12 cellular contexts compared by ENCODE assay signal in the genomic region with DNA sequence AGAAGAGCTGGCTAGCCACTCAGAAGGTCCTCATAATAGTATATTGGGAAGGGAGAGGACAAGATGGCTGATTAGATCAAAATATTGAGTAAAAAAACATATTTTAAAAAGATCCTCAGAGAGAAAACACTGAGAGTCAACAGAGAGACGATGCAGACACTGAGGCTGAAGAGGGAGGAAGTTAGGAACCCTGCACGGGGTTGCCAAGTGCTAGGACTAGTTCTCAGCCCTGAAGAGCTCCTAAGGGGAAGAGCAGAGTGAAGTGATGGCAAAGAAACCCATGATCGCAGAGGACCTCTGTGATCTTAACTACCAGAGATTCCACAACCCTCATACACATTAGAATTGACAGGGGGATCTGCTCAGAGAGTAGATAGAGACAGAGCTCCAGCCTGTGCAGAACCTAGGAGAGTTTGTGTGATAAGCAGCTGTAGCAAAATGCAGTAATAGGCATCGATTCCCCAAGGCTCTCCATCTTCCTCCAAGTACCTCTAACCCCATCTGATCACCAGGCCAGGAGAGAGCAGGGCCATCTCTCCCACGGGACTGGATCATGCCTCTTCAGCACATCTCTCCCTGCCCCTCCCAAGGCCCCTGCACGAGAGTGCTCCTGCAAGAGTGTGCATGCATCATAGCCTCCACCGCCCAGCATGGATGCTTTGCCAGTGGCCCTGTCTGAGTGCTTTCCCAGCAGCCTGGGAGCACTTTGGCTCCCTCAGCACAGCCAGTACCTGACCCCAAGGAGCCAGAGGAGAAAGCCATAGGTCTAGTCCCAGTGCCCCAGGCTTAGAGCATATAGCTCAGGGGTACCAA. TPM values are rescaled to one million over a fixed set of nuclear protein-coding genes. Genes with fewer than 3 reads are reported as not detected.
DNase-seq lines count a peak whose midpoint lies in the region; ATAC-seq, FAIRE-seq and TF ChIP-seq lines count a peak whose summit lies in the region.
"Had no signal": no experiment of that assay in that cellular context is flagged by ENCODE, and none has a peak within 500 bp of the region (broad histone marks: within the 10 kb centered on the region; RNA-seq: fewer than 3 reads in every experiment).

No MANE protein-coding gene starts in this region.

- DNase-seq in activated T-helper 2 cell treated with anti-CD3 and anti-CD28 coated beads, Interferon-gamma antibody, Interleukin-2, Interleukin-4, amounts not matched to agents 10 μg/mL and 5 μg/mL and 100 μg/mL, durations not matched to agents 14 hours and 24 hours and 36 hours (ENCODE audit: low spot score): no peak
- no peak for DNase-seq in HFFc6
- DNase-seq in mesendoderm: no peak
- DNase-seq in frontal cortex (ENCODE audit: low spot score in 2 of 2): no peak
- DNase-seq: mesenchymal stem cell, RPMI8226 had no signal

- H3K4me1 ChIP-seq in mesendoderm (ENCODE audit: control insufficient read depth, low read depth, low read length): no peaks in the 10 kb centered on the region
- H3K4me1 ChIP-seq: gastroesophageal sphincter had no signal

- H4K5ac ChIP-seq in mesendoderm (ENCODE audit: low read length): no peak overlapping the region

- no peak for FAIRE-seq in frontal cortex (lab: Jason Lieb, UNC)

- H3K36me3 Mint-ChIP-seq in activated naive CD8-positive, alpha-beta T cell: no peaks in the 10 kb centered on the region
- H3K36me3 Mint-ChIP-seq in activated T-helper 2 cell treated with anti-CD3 and anti-CD28 coated beads, Interferon-gamma antibody, Interleukin-2, Interleukin-4, amounts not matched to agents 10 μg/mL and 5 μg/mL and 100 μg/mL, durations not matched to agents 14 hours and 24 hours and 36 hours (ENCODE audit: low read depth): no peaks in the 10 kb centered on the region
- no peaks in the 10 kb centered on the region for H3K36me3 Mint-ChIP-seq in HFFc6 (ENCODE audit: low read depth)

- no peak overlapping the region for H2AK5ac ChIP-seq in mesendoderm (ENCODE audit: low read length)

- peak overlapping the region; percentile 46 for H3K4me3 Mint-ChIP-seq in activated naive CD8-positive, alpha-beta T cell
- no peak overlapping the region for H3K4me3 Mint-ChIP-seq in activated T-helper 2 cell treated with anti-CD3 and anti-CD28 coated beads, Interferon-gamma antibody, Interleukin-2, Interleukin-4, amounts not matched to agents 10 μg/mL and 5 μg/mL and 100 μg/mL, durations not matched to agents 14 hours and 24 hours and 36 hours (ENCODE audit: low read depth)
- no peak overlapping the region for H3K4me3 Mint-ChIP-seq in HFFc6

- H3K79me2 ChIP-seq in mesendoderm (ENCODE audit: control insufficient read depth, insufficient read depth, low read length): no peaks in the 10 kb centered on the region

- H3K18ac ChIP-seq in mesendoderm (ENCODE audit: low read length): no peak overlapping the region

- no peak overlapping the region for H3K4me3 ChIP-seq in mesendoderm (ENCODE audit: low read length)
- H3K4me3 ChIP-seq: gastroesophageal sphincter had no signal

- H3K27ac Mint-ChIP-seq in activated naive CD8-positive, alpha-beta T cell: no peak overlapping the region
- no peak overlapping the region for H3K27ac Mint-ChIP-seq in activated T-helper 2 cell treated with anti-CD3 and anti-CD28 coated beads, Interferon-gamma antibody, Interleukin-2, Interleukin-4, amounts not matched to agents 10 μg/mL and 5 μg/mL and 100 μg/mL, durations not matched to agents 14 hours and 24 hours and 36 hours
- no peak overlapping the region for H3K27ac Mint-ChIP-seq in HFFc6

- H2BK15ac ChIP-seq in mesendoderm (replicated peaks; ENCODE audit: low read depth): no peak overlapping the region

- no peaks in the 10 kb centered on the region for H3K36me3 ChIP-seq in mesendoderm (ENCODE audit: control insufficient read depth, insufficient read depth, low read length)
- H3K36me3 ChIP-seq: gastroesophageal sphincter had no signal

- H3K4me2 ChIP-seq in mesendoderm (ENCODE audit: low read length): no peak overlapping the region

- H3K9ac ChIP-seq in mesendoderm (ENCODE audit: low read length): no peak overlapping the region

- WGBS in mesendoderm (ENCODE audit: extremely low coverage, insufficient coverage, low lambda C conversion rate): no CpG with 5 or more reads among the region's 7 CpGs

- ATAC-seq in GM18502 (IDR thresholded peaks at IDR 0.05; ENCODE audit: poor library complexity, unreplicated experiment) (peak; percentile 27), GM19452 (IDR thresholded peaks at IDR 0.05; ENCODE audit: unreplicated experiment) (peak; percentile 31), HG03064 (IDR thresholded peaks at IDR 0.05; ENCODE audit: low read depth, unreplicated experiment) (peak; percentile 32)
- ATAC-seq: gastroesophageal sphincter had no signal

- no peak overlapping the region for H3K23ac ChIP-seq in mesendoderm (ENCODE audit: low read length)

- no peak overlapping the region for H2BK120ac ChIP-seq in mesendoderm (ENCODE audit: low read depth, low read length)

- intact Hi-C loops in activated T-helper 2 cell treated with anti-CD3 and anti-CD28 coated beads, Interferon-gamma antibody, Interleukin-2, Interleukin-4, amounts not matched to agents 10 μg/mL and 5 μg/mL and 100 μg/mL, durations not matched to agents 14 hours and 24 hours and 36 hours (cut with micrococcal nuclease): no loop called here

- no peak overlapping the region for H3K27ac ChIP-seq in mesendoderm (ENCODE audit: low read depth, low read length)
- H3K27ac ChIP-seq: gastroesophageal sphincter had no signal

- no peaks in the 10 kb centered on the region for H3K9me3 Mint-ChIP-seq in activated naive CD8-positive, alpha-beta T cell (ENCODE audit: low read depth)
- no peaks in the 10 kb centered on the region for H3K9me3 Mint-ChIP-seq in activated T-helper 2 cell treated with anti-CD3 and anti-CD28 coated beads, Interferon-gamma antibody, Interleukin-2, Interleukin-4, amounts not matched to agents 10 μg/mL and 5 μg/mL and 100 μg/mL, durations not matched to agents 14 hours and 24 hours and 36 hours
- H3K9me3 Mint-ChIP-seq in HFFc6: peaks cover 4% of the 10 kb centered on the region

- no peak overlapping the region for H3K4ac ChIP-seq in mesendoderm (ENCODE audit: low read depth, low read length)

- no peaks in the 10 kb centered on the region for H3K27me3 Mint-ChIP-seq in activated naive CD8-positive, alpha-beta T cell
- H3K27me3 Mint-ChIP-seq in activated T-helper 2 cell treated with anti-CD3 and anti-CD28 coated beads, Interferon-gamma antibody, Interleukin-2, Interleukin-4, amounts not matched to agents 10 μg/mL and 5 μg/mL and 100 μg/mL, durations not matched to agents 14 hours and 24 hours and 36 hours (ENCODE audit: low read depth): peaks cover 7% of the 10 kb centered on the region
- peaks cover 1% of the 10 kb centered on the region; the same call in 1 of the 2 replicates for H3K27me3 Mint-ChIP-seq in HFFc6 (ENCODE audit: insufficient read depth)

- H3K79me1 ChIP-seq in mesendoderm (ENCODE audit: low read length): no peaks in the 10 kb centered on the region

- H3K4me1 Mint-ChIP-seq in activated naive CD8-positive, alpha-beta T cell (ENCODE audit: low read depth): peaks cover 27% of the 10 kb centered on the region
- H3K4me1 Mint-ChIP-seq in activated T-helper 2 cell treated with anti-CD3 and anti-CD28 coated beads, Interferon-gamma antibody, Interleukin-2, Interleukin-4, amounts not matched to agents 10 μg/mL and 5 μg/mL and 100 μg/mL, durations not matched to agents 14 hours and 24 hours and 36 hours (ENCODE audit: low read depth): peaks cover 13% of the 10 kb centered on the region
- H3K4me1 Mint-ChIP-seq in HFFc6 (ENCODE audit: low read depth): no peaks in the 10 kb centered on the region

- H4K8ac ChIP-seq in mesendoderm (ENCODE audit: low read depth, low read length): no peak overlapping the region

- H3K56ac ChIP-seq in mesendoderm (ENCODE audit: low read length): no peak overlapping the region

- H2BK5ac ChIP-seq in mesendoderm (ENCODE audit: low read length): no peak overlapping the region

- no peaks in the 10 kb centered on the region for H3K27me3 ChIP-seq in mesendoderm (ENCODE audit: insufficient read depth, low read length, poor library complexity)
- H3K27me3 ChIP-seq: gastroesophageal sphincter had no signal

- no peak for TF ChIP-seq CTCF in HFFc6 (IDR thresholded peaks at IDR 0.05)

RNA-seq across cellular contexts. Expression of a gene that starts 41.2 kb away (rescaled TPM):
- total RNA-seq in activated T-helper 2 cell treated with anti-CD3 and anti-CD28 coated beads, Interferon-gamma antibody, Interleukin-2, Interleukin-4, amounts not matched to agents 10 μg/mL and 5 μg/mL and 100 μg/mL, durations not matched to agents 14 hours and 24 hours and 36 hours: 35.8 TPM in 2 replicates
- 10 to 100 TPM; 16.5 to 23.6 (median 20.6) TPM for total RNA-seq in HFFc6 (2021; fragmentation: NEBNext Ultra II Directional; extraction: Animal tissue kit (Norgen Biotek cat#: 25700))
- polyA plus RNA-seq in mesendoderm (2013, experiment 1 of 2): 29.4 TPM
- 31.3 TPM for polyA plus RNA-seq in mesendoderm (2013, experiment 2 of 2)
- 70.5 TPM for total RNA-seq in frontal cortex

RNA-seq across cellular contexts. Expression of a gene that starts 50.9 kb away (rescaled TPM):
- not detected in 2 replicates for total RNA-seq in activated T-helper 2 cell treated with anti-CD3 and anti-CD28 coated beads, Interferon-gamma antibody, Interleukin-2, Interleukin-4, amounts not matched to agents 10 μg/mL and 5 μg/mL and 100 μg/mL, durations not matched to agents 14 hours and 24 hours and 36 hours
- total RNA-seq in HFFc6 (2021; fragmentation: NEBNext Ultra II Directional; extraction: Animal tissue kit (Norgen Biotek cat#: 25700)): not detected
- not detected for polyA plus RNA-seq in mesendoderm (2013, experiment 1 of 2)
- polyA plus RNA-seq in mesendoderm (2013, experiment 2 of 2): not detected
- not detected for total RNA-seq in frontal cortex
- total RNA-seq: cerebellum, gastroesophageal sphincter had no signal
